Comparison of ENCODE assay signal across 15 cellular contexts in genomic region chr1:204996981-204997380, GRCh38. TPM values are rescaled to one million over a fixed set of nuclear protein-coding genes. Genes with fewer than 3 reads are reported as not detected.
"Had no signal": no experiment of that assay in that cellular context is flagged by ENCODE, and none has a peak within 500 bp of the region (broad histone marks: within the 10 kb centered on the region; RNA-seq: fewer than 3 reads in every experiment).

No MANE protein-coding gene starts in this region.

- H3K27me3 ChIP-seq: thyroid gland had no signal

- DNase-seq: activated CD4-positive, alpha-beta T cell treated with anti-CD3 and anti-CD28 coated beads, Interleukin-2, amount 50 U/mL, for 1 hour; activated CD4-positive, CD25-positive, alpha-beta regulatory T cell; activated effector memory CD4-positive, alpha-beta T cell treated with Interleukin-2 at 50 U/mL for 16 hours; activated T-cell treated with anti-CD3 and anti-CD28 coated beads, Interleukin-2, amount 50 U/mL, for 1 hour; foreskin melanocyte; naive thymus-derived CD4-positive, alpha-beta T cell; stimulated activated CD4-positive, alpha-beta T cell treated with anti-CD3 and anti-CD28 coated beads, Interleukin-4, amount 100 ng/mL, for 1 hour; stimulated activated CD8-positive, alpha-beta memory T cell treated with anti-CD3 and anti-CD28 coated beads, Interleukin-4, amount 100 ng/mL, for 48 hours; stimulated activated naive CD8-positive, alpha-beta T cell treated with anti-CD3 and anti-CD28 coated beads, Interleukin-15, Interleukin-2, amounts not matched to agents 100 U/mL and 50 U/mL, for 24 hours; T-helper 2 cell; thyroid gland had no signal

- H3K27ac ChIP-seq: thyroid gland had no signal

- H3K4me3 ChIP-seq: thyroid gland had no signal

- ATAC-seq: naive thymus-derived CD4-positive, alpha-beta T cell; stimulated activated naive CD8-positive, alpha-beta T cell treated with anti-CD3 and anti-CD28 coated beads, Interleukin-15, Interleukin-2, amounts not matched to agents 100 U/mL and 50 U/mL, for 24 hours had no signal

- H3K9me3 ChIP-seq: thyroid gland had no signal

- H3K4me1 ChIP-seq: thyroid gland had no signal

- H3K36me3 ChIP-seq: thyroid gland had no signal

RNA-seq across cellular contexts. Expression of gene CNTN2, which starts 46.0 kb away (rescaled TPM):
- total RNA-seq: dermis microvascular lymphatic vessel endothelial cell; lung microvascular endothelial cell; naive thymus-derived CD4-positive, alpha-beta T cell; osteocyte; pulmonary artery endothelial cell had no signal
